8 cellular contexts compared by ENCODE assay signal in the genomic region with DNA sequence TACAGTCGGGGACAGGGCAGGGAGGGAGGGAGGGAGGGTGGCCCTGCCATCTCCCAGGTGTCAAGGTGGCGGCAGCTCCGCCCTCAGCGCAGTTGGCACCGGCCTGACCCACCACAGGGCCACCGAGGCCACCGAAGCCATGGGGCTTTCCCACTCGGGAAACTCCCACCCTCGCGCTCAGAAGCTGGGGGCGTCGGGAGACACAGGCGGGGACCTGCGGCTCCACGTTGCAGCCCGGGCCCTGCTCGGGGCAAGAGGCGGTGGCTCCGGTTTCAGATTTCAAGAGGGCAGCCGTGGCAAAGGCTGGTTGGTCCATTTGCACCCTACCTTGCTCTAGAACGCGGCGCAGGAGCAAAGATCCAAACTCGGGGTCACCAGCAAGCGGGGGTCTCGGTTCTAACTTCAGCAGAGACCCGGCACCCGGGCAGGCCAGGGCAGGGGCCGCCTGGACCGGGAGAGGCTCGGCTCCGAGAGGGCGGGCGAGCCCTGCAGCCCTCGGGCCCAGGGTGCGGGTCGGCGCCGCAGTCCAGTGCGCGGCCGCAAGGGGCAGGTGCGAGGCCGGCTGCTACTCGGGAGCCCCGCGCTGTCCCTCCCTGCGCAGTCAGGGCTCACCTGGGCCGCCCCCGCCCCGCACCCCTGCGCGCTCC. TPM values are rescaled to one million over a fixed set of nuclear protein-coding genes. Genes with fewer than 3 reads are reported as not detected.
DNase-seq lines count a peak whose midpoint lies in the region; ATAC-seq and TF ChIP-seq lines count a peak whose summit lies in the region.

No MANE protein-coding gene starts in this region.

- H3K27ac Mint-ChIP-seq in immature natural killer cell = peak overlapping the region; percentile 43 to 94 (median 84)

- H3K4me1 Mint-ChIP-seq in immature natural killer cell = peaks cover 23 to 31% of the 10 kb centered on the region in 2 donors

- peaks cover 7 to 14% (median 7%) of the 10 kb centered on the region in 3 donors for H3K27me3 Mint-ChIP-seq in immature natural killer cell (ENCODE audit: low read depth in 3 of 3)

- in situ Hi-C loops in astrocyte of the spinal cord (cut with HindIII; ENCODE audit: low sequenced_read_pairs) = no loop called here

- peak overlapping the region; percentile 75 to 85 (median 84) for H3K4me3 Mint-ChIP-seq in immature natural killer cell

- H3K9me3 Mint-ChIP-seq in immature natural killer cell = no peaks in the 10 kb centered on the region

- peak; percentile 43 for ATAC-seq in GM21367 (IDR thresholded peaks at IDR 0.05; ENCODE audit: unreplicated experiment)

- DNase-seq in D341Med (ENCODE audit: low spot score) (peak; percentile 94), HPDE6-E6E7 (ENCODE audit: extremely low spot score) (peak; percentile 74), SW480 (ENCODE audit: low spot score) (peak; percentile 61), astrocyte of the spinal cord (ENCODE audit: low read depth, low spot score) (no peak), immature natural killer cell (peak; percentile 64 to 74 (median 66)), NCI-H446 (lab: John Stamatoyannopoulos, UW) (no peak)
- peak; percentile 54 for DNase-seq in stimulated activated CD4-positive, alpha-beta T cell treated with anti-CD3 and anti-CD28 coated beads, Interleukin-2, amount 100 ng/mL, for 4 hours (ENCODE audit: low read depth)

- peak overlapping the region; percentile 41 for H3K4me3 ChIP-seq in astrocyte of the spinal cord (ENCODE audit: low read depth, low read length)

- no peaks in the 10 kb centered on the region for H3K36me3 Mint-ChIP-seq in immature natural killer cell

- peak; percentile 42 for TF ChIP-seq CTCF in astrocyte of the spinal cord (IDR thresholded peaks at IDR 0.05; ENCODE audit: low read depth, low read length)

RNA-seq across cellular contexts. Expression of gene CYB561, which starts 0.4 kb away (rescaled TPM):
- 10 to 100 TPM; 13.7 to 22.4 (median 21.0) TPM for polyA plus RNA-seq in immature natural killer cell

RNA-seq across cellular contexts. Expression of gene ACE, which starts 31.2 kb away (rescaled TPM):
- under 1 TPM in 1 of 3 donors, not detected in 2; 0.28 TPM for polyA plus RNA-seq in immature natural killer cell

Comparison
In these comparisons a context has a peak if more than half of its experiments do, and no peak if none do; other contexts are left out.
1. DNase-seq: peak in D341Med (single experiment), HPDE6-E6E7 (single experiment), SW480 (single experiment), immature natural killer cell (3 of 3) and stimulated activated CD4-positive, alpha-beta T cell treated with anti-CD3 and anti-CD28 coated beads, Interleukin-2, amount 100 ng/mL, for 4 hours (single experiment); none in astrocyte of the spinal cord (single experiment) and NCI-H446 (0 of 2).